9 cellular contexts compared by ENCODE assay signal in the genomic region with DNA sequence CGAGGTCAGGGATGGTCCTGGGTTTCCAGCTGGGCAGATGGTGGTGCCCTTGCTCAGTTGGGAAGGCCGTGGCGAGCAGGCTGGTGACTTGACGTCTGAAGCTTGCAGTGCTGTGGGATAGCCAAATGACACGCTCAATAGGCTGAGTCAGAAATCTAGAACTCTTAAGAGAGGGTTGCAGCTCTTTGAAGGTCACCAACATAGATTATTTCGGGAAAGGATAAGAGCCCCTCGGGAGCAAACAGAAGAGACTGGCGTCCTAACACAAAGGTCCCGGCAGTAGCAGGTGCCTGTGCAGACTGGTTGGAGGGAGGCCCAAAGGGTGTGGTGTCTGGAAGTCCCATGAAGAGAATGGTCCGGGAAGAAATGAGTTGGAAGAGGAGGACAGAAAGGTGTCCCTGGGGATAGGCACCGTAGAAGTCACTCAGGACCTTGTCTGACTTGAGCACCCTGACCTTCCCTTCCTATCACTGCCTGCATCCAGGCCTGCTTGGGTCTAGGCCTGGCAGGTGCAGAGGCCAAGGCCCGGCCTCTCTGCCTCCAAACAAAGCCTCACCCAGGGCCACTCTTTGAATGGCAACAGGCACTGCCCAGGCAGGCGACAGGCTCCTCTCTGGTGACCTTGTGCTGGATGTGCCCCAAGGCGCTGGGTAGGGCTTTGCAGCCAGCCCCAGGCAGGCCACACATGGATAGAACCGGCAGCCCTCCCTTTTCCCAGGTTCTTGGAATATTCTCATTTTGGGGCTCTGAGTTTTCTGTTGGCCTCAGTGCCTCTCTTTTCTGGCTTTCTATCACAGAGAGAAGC. TPM values are rescaled to one million over a fixed set of nuclear protein-coding genes. Genes with fewer than 3 reads are reported as not detected.
DNase-seq lines count a peak whose midpoint lies in the region; ATAC-seq and TF ChIP-seq lines count a peak whose summit lies in the region.
"Had no signal": no experiment of that assay in that cellular context is flagged by ENCODE, and none has a peak within 500 bp of the region (broad histone marks: within the 10 kb centered on the region; RNA-seq: fewer than 3 reads in every experiment).

No MANE protein-coding gene starts in this region.

- no peaks in the 10 kb centered on the region for H3K9me3 ChIP-seq in skeletal muscle satellite cell (replicated peaks; ENCODE audit: low read length)

- H3K4me3 ChIP-seq in astrocyte of the spinal cord (ENCODE audit: low read depth, low read length): no peak overlapping the region
- H3K4me3 ChIP-seq in skeletal muscle satellite cell (ENCODE audit: low read length): no peak overlapping the region

- no peaks in the 10 kb centered on the region for H3K36me3 ChIP-seq in skeletal muscle satellite cell (ENCODE audit: insufficient read depth, low read length)

- peak overlapping the region; percentile 37 for H3K9ac ChIP-seq in skeletal muscle satellite cell (ENCODE audit: low read depth, low read length)

- H3K4me2 ChIP-seq in skeletal muscle satellite cell (ENCODE audit: low read length): peak overlapping the region; percentile 45

- in situ Hi-C loops in astrocyte of the spinal cord (cut with HindIII; ENCODE audit: low sequenced_read_pairs): no loop called here

- peaks cover 36% of the 10 kb centered on the region for H3K4me1 ChIP-seq in skeletal muscle satellite cell (ENCODE audit: control insufficient read depth, insufficient read depth, low read length)

- no peaks in the 10 kb centered on the region for H3K27me3 ChIP-seq in skeletal muscle satellite cell (ENCODE audit: control insufficient read depth, insufficient read depth, low read length)

- POLR2A ChIA-PET in GM10248 (lab: Yijun Ruan, JAX): no interaction called here

- peak; percentile 39 for DNase-seq in GM03348 (ENCODE audit: low spot score)
- DNase-seq in astrocyte of the spinal cord (ENCODE audit: low read depth, low spot score): peak; percentile 28
- no peak for DNase-seq in left lobe of liver (ENCODE audit: low spot score)
- no peak for DNase-seq in stimulated activated naive CD8-positive, alpha-beta T cell treated with anti-CD3 and anti-CD28 coated beads, Interleukin-15, Interleukin-2, amounts not matched to agents 100 U/mL and 50 U/mL, for 24 hours
- DNase-seq in NCI-H1417 treated with DMSO at 0.1 percent for 48 hours (lab: John Stamatoyannopoulos, UW): no peak
- DNase-seq in activated T-cell treated with anti-CD3 and anti-CD28 coated beads, Interleukin-2, amount 50 U/mL, for 1 hour: no peak
- no peak for DNase-seq in GM10248 (ENCODE audit: extremely low spot score)
- DNase-seq: CD8-positive, alpha-beta memory T cell had no signal

- CTCF ChIA-PET in GM10248 (lab: Yijun Ruan, JAX): interaction anchor here (1.0 to 6.0 kb wide), 5 partner anchors 8 to 216 kb away, joined by 3 to 65 read pairs (median 6); no protein-coding TSS in a partner anchor

- ATAC-seq in left lobe of liver: peak; percentile 40
- no peak for ATAC-seq in stimulated activated naive CD8-positive, alpha-beta T cell treated with anti-CD3 and anti-CD28 coated beads, Interleukin-15, Interleukin-2, amounts not matched to agents 100 U/mL and 50 U/mL, for 24 hours

- TF ChIP-seq CTCF in astrocyte of the spinal cord (IDR thresholded peaks at IDR 0.05; ENCODE audit: low read depth, low read length) (no peak), GM10248 (IDR thresholded peaks at IDR 0.05; ENCODE audit: control extremely low read depth, extremely low read depth, low read depth, missing control alignments) (no peak)

RNA-seq across cellular contexts. Expression of gene PKIG, which starts 18.6 kb away (rescaled TPM):
- total RNA-seq in left lobe of liver: 22.7 TPM
- 57.3 and 74.9 TPM in 2 replicates for total RNA-seq in skeletal muscle satellite cell (2012; rRNA removed)

RNA-seq across cellular contexts. Expression of gene ADA, which starts 50.5 kb away (rescaled TPM):
- 3.7 TPM for total RNA-seq in left lobe of liver
- total RNA-seq in skeletal muscle satellite cell (2012; rRNA removed): 16.5 and 21.6 TPM in 2 replicates

Comparison
In these comparisons a context has a peak if more than half of its experiments do, and no peak if none do; other contexts are left out.
1. DNase-seq: peak in GM03348 (single experiment) and astrocyte of the spinal cord (single experiment); none in left lobe of liver (single experiment), stimulated activated naive CD8-positive, alpha-beta T cell treated with anti-CD3 and anti-CD28 coated beads, Interleukin-15, Interleukin-2, amounts not matched to agents 100 U/mL and 50 U/mL, for 24 hours (single experiment), NCI-H1417 treated with DMSO at 0.1 percent for 48 hours (single experiment), activated T-cell treated with anti-CD3 and anti-CD28 coated beads, Interleukin-2, amount 50 U/mL, for 1 hour (single experiment) and GM10248 (single experiment).